In the genomic region with DNA sequence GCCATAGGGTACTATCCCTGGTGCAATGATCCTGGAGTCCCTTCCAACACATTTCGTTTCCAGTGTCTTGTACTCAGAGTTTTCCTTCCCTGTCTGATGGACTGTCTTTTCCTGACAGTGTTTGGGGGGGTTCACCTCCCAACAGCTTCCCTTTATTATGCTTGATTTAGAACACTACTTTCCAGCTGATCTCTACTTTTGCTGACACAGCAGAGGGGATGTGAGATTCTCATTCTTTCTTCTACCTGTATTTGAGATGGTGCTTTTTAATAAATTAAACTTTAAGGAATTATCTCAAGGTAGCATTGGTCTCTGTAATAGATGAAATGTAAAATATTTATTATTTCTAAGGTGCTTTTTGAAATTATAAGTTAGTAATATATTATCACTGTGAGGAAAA, we compare ENCODE assay signal across 36 cellular contexts.
"Had no signal": no experiment of that assay in that cellular context is flagged by ENCODE, and none has a peak within 500 bp of the region (broad histone marks: within the 10 kb centered on the region; RNA-seq: fewer than 3 reads in every experiment).

No MANE protein-coding gene starts in this region.

- H3K27me3 Mint-ChIP-seq: activated B cell treated with CpG ODN at 0.5 μM for 24 hours; activated CD4-positive, alpha-beta memory T cell treated with anti-CD3 and anti-CD28 coated beads for 36 hours; activated CD4-positive, alpha-beta T cell treated with anti-CD3 and anti-CD28 coated beads, Interleukin-2, amount 10 ng/mL, durations not matched to agents 24 days and 14 days; activated CD8-positive, alpha-beta T cell treated with anti-CD3 and anti-CD28 coated beads for 36 hours; activated naive CD4-positive, alpha-beta T cell treated with anti-CD3 and anti-CD28 coated beads, Interleukin-2, amount 10 ng/mL, durations not matched to agents 7 days and 5 days; activated naive CD4-positive, alpha-beta T cell treated with anti-CD3 and anti-CD28 coated beads, Interleukin-2, amount 50 U/mL, for 24 hours; activated naive CD8-positive, alpha-beta T cell; activated naive CD8-positive, alpha-beta T cell treated with anti-CD3 and anti-CD28 coated beads, Interleukin-2, amount 10 ng/mL, durations not matched to agents 7 days and 5 days; activated naive CD8-positive, alpha-beta T cell treated with anti-CD3 and anti-CD28 coated beads, Interleukin-2, amount 50 U/mL, for 24 hours; brain; central memory CD8-positive, alpha-beta T cell had no signal

- H3K4me1 Mint-ChIP-seq: activated B cell treated with CpG ODN at 0.5 μM for 24 hours; activated CD4-positive, alpha-beta T cell treated with anti-CD3 and anti-CD28 coated beads, Interleukin-2, amount 10 ng/mL, durations not matched to agents 24 days and 14 days; activated naive CD4-positive, alpha-beta T cell treated with anti-CD3 and anti-CD28 coated beads, Interleukin-2, amount 10 ng/mL, durations not matched to agents 7 days and 5 days; activated naive CD8-positive, alpha-beta T cell treated with anti-CD3 and anti-CD28 coated beads, Interleukin-2, amount 50 U/mL, for 24 hours; brain; central memory CD8-positive, alpha-beta T cell had no signal

- H3K27ac ChIP-seq: ascending aorta, cardiac muscle cell, VCaP had no signal

- ATAC-seq: activated CD8-positive, alpha-beta T cell treated with anti-CD3 and anti-CD28 coated beads for 36 hours; activated naive CD8-positive, alpha-beta T cell treated with anti-CD3 and anti-CD28 coated beads, Interleukin-2, amount 50 U/mL, for 24 hours had no signal

- H3K4me3 ChIP-seq: ascending aorta, cardiac muscle cell had no signal

- H3K9me3 ChIP-seq: ascending aorta had no signal

- H3K4me3 Mint-ChIP-seq: activated B cell treated with CpG ODN at 0.5 μM for 24 hours; activated CD4-positive, alpha-beta memory T cell treated with anti-CD3 and anti-CD28 coated beads for 36 hours; activated CD4-positive, alpha-beta T cell treated with anti-CD3 and anti-CD28 coated beads, Interleukin-2, amount 10 ng/mL, durations not matched to agents 24 days and 14 days; activated CD8-positive, alpha-beta T cell treated with anti-CD3 and anti-CD28 coated beads for 36 hours; activated naive CD4-positive, alpha-beta T cell treated with anti-CD3 and anti-CD28 coated beads, Interleukin-2, amount 10 ng/mL, durations not matched to agents 7 days and 5 days; activated naive CD4-positive, alpha-beta T cell treated with anti-CD3 and anti-CD28 coated beads, Interleukin-2, amount 50 U/mL, for 24 hours; activated naive CD8-positive, alpha-beta T cell; activated naive CD8-positive, alpha-beta T cell treated with anti-CD3 and anti-CD28 coated beads, Interleukin-2, amount 10 ng/mL, durations not matched to agents 7 days and 5 days; activated naive CD8-positive, alpha-beta T cell treated with anti-CD3 and anti-CD28 coated beads, Interleukin-2, amount 50 U/mL, for 24 hours; brain; central memory CD8-positive, alpha-beta T cell; T-helper 1 cell treated with Interleukin-12 subunit alpha and Interleukin-12 subunit beta and Interleukin-4 antibody, amounts not matched to agents 30 μg/mL and 1 μg/mL, for 36 hours; T-helper 2 cell treated with Interferon-gamma antibody and Interleukin-4, amounts not matched to agents 5 μg/mL and 100 μg/mL, for 36 hours had no signal

- H3K4me1 ChIP-seq: ascending aorta had no signal

- FAIRE-seq: bronchial epithelial cell, TTC549 had no signal

- DNase-seq: activated B cell treated with CpG ODN at 0.5 μM for 24 hours; activated CD4-positive, alpha-beta memory T cell treated with anti-CD3 and anti-CD28 coated beads for 36 hours; activated CD4-positive, alpha-beta T cell treated with anti-CD3 and anti-CD28 coated beads for 4 hours; activated CD4-positive, alpha-beta T cell treated with anti-CD3 and anti-CD28 coated beads, Interleukin-2, amount 10 ng/mL, durations not matched to agents 24 days and 14 days; activated CD4-positive, alpha-beta T cell treated with anti-CD3 and anti-CD28 coated beads, Interleukin-2, amount 50 U/mL, for 1 hour; activated CD4-positive, alpha-beta T cell treated with anti-CD3 and anti-CD28 coated beads, Interleukin-2, amount 50 U/mL, for 4 hours; activated CD4-positive, CD25-positive, alpha-beta regulatory T cell treated with anti-CD3 and anti-CD28 coated beads, Interleukin-2, amount 50 U/mL, for 72 hours; activated CD8-positive, alpha-beta memory T cell treated with anti-CD3 and anti-CD28 coated beads, Interleukin-2, amount 50 U/mL, for 4 hours; activated CD8-positive, alpha-beta T cell treated with anti-CD3 and anti-CD28 coated beads for 36 hours; activated effector memory CD4-positive, alpha-beta T cell treated with Interleukin-2 at 50 U/mL for 16 hours; activated gamma-delta T cell; activated naive CD4-positive, alpha-beta T cell treated with anti-CD3 and anti-CD28 coated beads, Interleukin-2, amount 10 ng/mL, durations not matched to agents 7 days and 5 days; activated naive CD4-positive, alpha-beta T cell treated with Interleukin-2 at 50 U/mL for 16 hours; activated naive CD8-positive, alpha-beta T cell treated with anti-CD3 and anti-CD28 coated beads, Interleukin-2, amount 10 ng/mL, durations not matched to agents 7 days and 5 days; activated naive CD8-positive, alpha-beta T cell treated with anti-CD3 and anti-CD28 coated beads, Interleukin-2, amount 50 U/mL, for 24 hours; activated T-cell treated with anti-CD3 and anti-CD28 coated beads for 4 hours; activated T-cell treated with anti-CD3 and anti-CD28 coated beads, Interleukin-2, amount 50 U/mL, for 1 hour; activated T-cell treated with anti-CD3 and anti-CD28 coated beads, Interleukin-2, amount 50 U/mL, for 48 hours; amygdala; anterior cingulate cortex; caudate nucleus; cerebellar nuclear complex; T-helper 1 cell; T-helper 2 cell; T-helper 9 cell had no signal

- H3K36me3 ChIP-seq: cardiac muscle cell had no signal

- H3K27me3 ChIP-seq: ascending aorta, cardiac muscle cell had no signal
